In the genomic region with DNA sequence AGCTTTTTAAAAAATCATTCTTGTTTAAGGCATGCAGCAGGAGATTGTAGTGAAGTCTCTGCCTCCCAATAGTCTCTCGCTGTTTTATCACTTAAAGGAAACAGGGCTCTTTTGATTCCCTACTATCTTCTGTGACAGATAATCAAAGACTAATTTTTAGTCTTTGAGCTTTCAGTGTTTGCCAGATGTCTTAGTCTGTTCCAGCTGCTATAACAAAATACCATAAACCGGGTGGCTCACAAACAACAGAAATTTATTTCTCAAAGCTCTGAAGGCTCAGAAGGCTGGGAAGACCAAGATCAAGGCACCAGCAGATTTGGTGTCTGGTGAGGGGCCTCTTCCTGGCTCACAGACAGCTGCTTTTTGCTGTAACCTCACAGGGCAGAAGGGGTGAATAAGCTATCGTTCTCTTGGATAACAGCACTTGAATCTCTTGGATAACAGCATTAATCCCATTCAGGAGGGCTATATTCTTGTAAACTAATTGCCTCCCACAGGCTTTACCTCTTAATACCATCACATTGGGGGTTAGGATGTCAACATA, we compare ENCODE assay signal across 1 cellular context.
TF ChIP-seq lines count a peak whose summit lies in the region.

No MANE protein-coding gene starts in this region.

TF ChIP-seq in IMR-90, 13 proteins besides CTCF, POLR2A, EP300 and RAD21:
- no peak for TF ChIP-seq RFX5 (IDR thresholded peaks at IDR 0.05; ENCODE audit: low read depth, low read length)
- no peak for TF ChIP-seq CHD1 (IDR thresholded peaks at IDR 0.05; ENCODE audit: low read depth, low read length)
- TF ChIP-seq BHLHE40 (IDR thresholded peaks at IDR 0.05; ENCODE audit: low read depth, low read length) = no peak
